In the genomic region with DNA sequence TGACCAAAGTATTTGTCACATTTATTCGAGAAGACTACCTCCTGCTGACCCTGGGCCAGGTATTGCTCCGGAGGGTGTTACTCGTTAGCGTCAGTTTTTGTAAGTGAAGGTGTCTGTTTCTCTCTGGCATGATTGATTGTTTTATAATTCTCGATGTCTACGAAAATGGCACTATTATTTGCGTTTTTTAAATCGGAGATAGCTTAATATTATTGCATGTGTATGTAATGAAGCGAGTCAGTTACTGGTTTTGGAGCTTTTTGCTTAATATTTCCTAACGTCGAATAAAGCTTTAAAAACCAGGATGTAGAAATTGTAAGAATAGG, we compare ENCODE assay signal across 8 cellular contexts. TPM values are rescaled to one million over a fixed set of nuclear protein-coding genes. Genes with fewer than 3 reads are reported as not detected.
A peak's percentile ranks its signal among the peaks of the same experiment; 100 is the strongest.
DNase-seq lines count a peak whose midpoint lies in the region; ATAC-seq and TF ChIP-seq lines count a peak whose summit lies in the region.

No MANE protein-coding gene starts in this region.

- H3K4me3 ChIP-seq in HCT116 (replicated peaks in 1 of 2; ENCODE audit: low read depth in 1 of 2, low read length in 2 of 2) = peak overlapping the region; percentile 92 to 95
- peak overlapping the region; percentile 68 for H3K4me3 ChIP-seq in hepatocyte
- H3K4me3 ChIP-seq in spleen = peak overlapping the region; percentile 62 to 95 (median 88)

- TF ChIP-seq CTCF in HCT116 (IDR thresholded peaks at IDR 0.05 in 2 of 3, conservative IDR thresholded peaks at IDR 0.05 in 1 of 3; ENCODE audit: borderline replicate concordance in 1 of 3, insufficient read depth in 1 of 3, low read depth in 2 of 3, low read length in 2 of 3) (no peak; a peak in 1 of 6 replicates), hepatocyte (IDR thresholded peaks at IDR 0.05; ENCODE audit: poor library complexity) (no peak), spleen (IDR thresholded peaks at IDR 0.05 in 8 of 11, conservative IDR thresholded peaks at IDR 0.05 in 3 of 11) (no peak)

- BruUV-seq in HCT116 (replicated peaks; lab: Mats Ljungman, UMichigan) = TSS peak; percentile 82

- H3K4me3 Mint-ChIP-seq in activated CD4-positive, alpha-beta memory T cell treated with anti-CD3 and anti-CD28 coated beads, Interleukin-2, amount 10 ng/mL, durations not matched to agents 7 days and 5 days = peak overlapping the region; percentile 98

- 1% methylated on average over 11 of the region's 11 CpGs for WGBS in hepatocyte (ENCODE audit: low lambda C conversion rate, missing lambda C conversion rate)
- WGBS in spleen, 5 donors = 0 to 1% (median 1%) methylated on average over 11 of the region's 11 CpGs

- no peak overlapping the region for H2AFZ ChIP-seq in HCT116 (ENCODE audit: low read depth, low read length, poor library complexity, severe bottlenecking)
- peak overlapping the region; percentile 83 for H2AFZ ChIP-seq in hepatocyte

- H3K9me3 Mint-ChIP-seq in activated CD4-positive, alpha-beta memory T cell treated with anti-CD3 and anti-CD28 coated beads, Interleukin-2, amount 10 ng/mL, durations not matched to agents 7 days and 5 days = no peaks in the 10 kb centered on the region

- intact Hi-C loops in HCT116 (cut with micrococcal nuclease) = no loop called here
- intact Hi-C loops in spleen (cut with DNase I; ENCODE audit: low total_unique reads) = no loop called here

- no peaks in the 10 kb centered on the region for H3K9me3 ChIP-seq in HCT116 (ENCODE audit: control insufficient read depth in 1 of 2, insufficient read depth in 1 of 2, low read depth in 1 of 2, low read length in 2 of 2)
- no peaks in the 10 kb centered on the region for H3K9me3 ChIP-seq in hepatocyte (ENCODE audit: low read depth)
- no peaks in the 10 kb centered on the region for H3K9me3 ChIP-seq in spleen

- TF ChIP-seq POLR2A in HCT116 (IDR thresholded peaks at IDR 0.05; ENCODE audit: borderline replicate concordance, extremely low read depth, insufficient read depth, insufficient read length) = no peak
- TF ChIP-seq POLR2A in spleen (IDR thresholded peaks at IDR 0.05) = no peak

- no peak for TF ChIP-seq RAD21 in HCT116 (IDR thresholded peaks at IDR 0.05; ENCODE audit: low read depth)

- H3K9me2 ChIP-seq in HCT116 (ENCODE audit: insufficient read depth) (no peaks in the 10 kb centered on the region), hepatocyte (replicated peaks; ENCODE audit: insufficient read depth) (no peaks in the 10 kb centered on the region)

- RAD21 ChIA-PET in HCT116 (lab: Charles Lee; ENCODE audit: low non-redundant PET in 1 of 2, low total read pairs in 2 of 2, uncharacterized antibody in 2 of 2, unreplicated experiment in 2 of 2) = no interaction called here

- peaks cover 27% of the 10 kb centered on the region for H3K36me3 Mint-ChIP-seq in activated CD4-positive, alpha-beta memory T cell treated with anti-CD3 and anti-CD28 coated beads, Interleukin-2, amount 10 ng/mL, durations not matched to agents 7 days and 5 days (ENCODE audit: low read depth)

- CTCF ChIA-PET in HCT116 (lab: Charles Lee) = no interaction called here
- CTCF ChIA-PET in activated CD4-positive, alpha-beta memory T cell treated with anti-CD3 and anti-CD28 coated beads, Interleukin-2, amount 10 ng/mL, durations not matched to agents 7 days and 5 days (lab: Charles Lee) = interaction anchor here (1.1 to 2.3 kb wide), 8 partner anchors 9 to 325 kb away, joined by 3 to 17 read pairs (median 7); no protein-coding TSS in a partner anchor

- ATAC-seq in HCT116 = no peak

- H3K27ac Mint-ChIP-seq in activated CD4-positive, alpha-beta memory T cell treated with anti-CD3 and anti-CD28 coated beads, Interleukin-2, amount 10 ng/mL, durations not matched to agents 7 days and 5 days = peak overlapping the region; percentile 96

- no peaks in the 10 kb centered on the region for H3K27me3 ChIP-seq in HCT116 (ENCODE audit: insufficient read depth, low read length)
- no peaks in the 10 kb centered on the region for H3K27me3 ChIP-seq in hepatocyte
- H3K27me3 ChIP-seq in spleen (replicated peaks in 1 of 7) = no peaks in the 10 kb centered on the region

- H3K4me1 Mint-ChIP-seq in activated CD4-positive, alpha-beta memory T cell treated with anti-CD3 and anti-CD28 coated beads, Interleukin-2, amount 10 ng/mL, durations not matched to agents 7 days and 5 days = peaks cover 49% of the 10 kb centered on the region

- peaks cover 0 to 8% of the 10 kb centered on the region in 2 experiments; a peak in 2 of 4 replicates for H3K36me3 ChIP-seq in HCT116 (ENCODE audit: control insufficient read depth in 1 of 2, insufficient read depth in 2 of 2, low read length in 2 of 2)
- no peaks in the 10 kb centered on the region for H3K36me3 ChIP-seq in hepatocyte (replicated peaks; ENCODE audit: insufficient read depth, low read depth)
- no peaks in the 10 kb centered on the region for H3K36me3 ChIP-seq in spleen

- H4K20me1 ChIP-seq in HCT116 (ENCODE audit: insufficient read depth) = no peaks in the 10 kb centered on the region
- no peaks in the 10 kb centered on the region for H4K20me1 ChIP-seq in hepatocyte (ENCODE audit: insufficient read depth, poor library complexity, severe bottlenecking)

- H3K27ac ChIP-seq in HCT116 (ENCODE audit: low read depth, low read length) (peak overlapping the region; percentile 87), hepatocyte (peak overlapping the region; percentile 95), spleen (peak overlapping the region; percentile 90 to 98 (median 96))

- peak overlapping the region; percentile 76 for H3K4me2 ChIP-seq in HCT116 (ENCODE audit: low read length)
- peak overlapping the region; percentile 76 for H3K4me2 ChIP-seq in hepatocyte

- H3K4me1 ChIP-seq in HCT116 (ENCODE audit: control insufficient read depth in 1 of 2, insufficient read depth in 2 of 2, low read length in 2 of 2) (peaks cover 0 to 23% of the 10 kb centered on the region in 2 experiments; a peak in 3 of 4 replicates), hepatocyte (ENCODE audit: insufficient read depth) (peaks cover 16% of the 10 kb centered on the region), spleen (peaks cover 3 to 59% (median 30%) of the 10 kb centered on the region in 6 donors)

- H3K27me3 Mint-ChIP-seq in activated CD4-positive, alpha-beta memory T cell treated with anti-CD3 and anti-CD28 coated beads, Interleukin-2, amount 10 ng/mL, durations not matched to agents 7 days and 5 days = no peaks in the 10 kb centered on the region

- no peak for DNase-seq in HCT116 (ENCODE audit: low read depth, low spot score)
- DNase-seq in activated CD4-positive, alpha-beta memory T cell treated with anti-CD3 and anti-CD28 coated beads, Interleukin-2, amount 10 ng/mL, durations not matched to agents 7 days and 5 days = no peak
- no peak for DNase-seq in hepatocyte (ENCODE audit: low spot score)
- DNase-seq in spleen = no peak
- DNase-seq in cerebellar nuclear complex (lab: John Stamatoyannopoulos, UW) = no peak
- DNase-seq in NOMO-1 treated with dmso at 0.1 percent for 144 hours (lab: John Stamatoyannopoulos, UW; ENCODE audit: unreplicated experiment) = no peak
- DNase-seq in NCI-H1092 (lab: John Stamatoyannopoulos, UW) = no peak
- DNase-seq in pons (ENCODE audit: low spot score) = no peak

- H3K79me2 ChIP-seq in HCT116 (ENCODE audit: insufficient read depth, low read length) (peaks cover 54% of the 10 kb centered on the region), hepatocyte (peaks cover 47% of the 10 kb centered on the region)

- H3K9ac ChIP-seq in HCT116 (ENCODE audit: low read length) = peak overlapping the region; percentile 93

- POLR2A ChIA-PET in HCT116 (lab: Charles Lee) = interaction anchor here (1.4 to 2.3 kb wide), 4 partner anchors 9 to 119 kb away, joined by 3 to 12 read pairs (median 8); no protein-coding TSS in a partner anchor
- POLR2A ChIA-PET in activated CD4-positive, alpha-beta memory T cell treated with anti-CD3 and anti-CD28 coated beads, Interleukin-2, amount 10 ng/mL, durations not matched to agents 7 days and 5 days (lab: Charles Lee) = interaction anchor here (0.8 to 6.1 kb wide), 28 partner anchors 12 to 1159 kb away, joined by 3 to 205 read pairs (median 8); a partner anchor contains a TSS

TF ChIP-seq in HCT116, 20 proteins besides CTCF, POLR2A, EP300 and RAD21:
- no peak for TF ChIP-seq ELF1 (IDR thresholded peaks at IDR 0.05; ENCODE audit: borderline replicate concordance, low read depth)
- TF ChIP-seq JUND (IDR thresholded peaks at IDR 0.05) = peak; percentile 46; the same call in 1 of the 2 replicates
- TF ChIP-seq CBX3 (IDR thresholded peaks at IDR 0.05; ENCODE audit: low read depth) = no peak
- TF ChIP-seq SP1 (IDR thresholded peaks at IDR 0.05; ENCODE audit: low read depth) = peak; percentile 0; the same call in 1 of the 2 replicates
- peak; percentile 43; the same call in 1 of the 2 replicates for TF ChIP-seq FOSL1 (IDR thresholded peaks at IDR 0.05; ENCODE audit: low read depth)
- no peak for TF ChIP-seq POLR2AphosphoS5 (IDR thresholded peaks at IDR 0.05; ENCODE audit: low read depth, low read length)
TF ChIP-seq in HCT116: peak in this region for 3.

RNA-seq across cellular contexts. Expression of a gene that starts 0.4 kb away (rescaled TPM):
- total RNA-seq in HCT116 (2021; ENCODE audit: unreplicated experiment) = 19.4 TPM
- 4.9 and 7.6 TPM in 2 replicates for polyA plus RNA-seq in HCT116 (2012)
- 10 to 100 TPM; 16.1 to 17.2 TPM for total RNA-seq in activated CD4-positive, alpha-beta memory T cell treated with anti-CD3 and anti-CD28 coated beads, Interleukin-2, amount 10 ng/mL, durations not matched to agents 7 days and 5 days
- 16.3 and 18.5 TPM in 2 replicates for total RNA-seq in hepatocyte
- 6.0 and 10.8 TPM in 2 replicates for polyA plus RNA-seq in hepatocyte
- total RNA-seq in spleen = 10 to 100 TPM; 14.2 to 24.4 (median 16.1) TPM
- polyA plus RNA-seq in spleen = 1 to 10 TPM; 4.8 to 5.3 (median 5.2) TPM

RNA-seq across cellular contexts. Expression of a gene that starts 0.7 kb away (rescaled TPM):
- total RNA-seq in HCT116 (2021; ENCODE audit: unreplicated experiment) (41.6 TPM), hepatocyte (5.7 and 9.8 TPM in 2 replicates), spleen (10 to 100 TPM in 2 of 7 donors, 1 to 10 TPM in 5; 7.3 to 15.7 (median 8.5) TPM)
- polyA plus RNA-seq in HCT116 (2012) = 12.1 and 17.1 TPM in 2 replicates
- total RNA-seq in activated CD4-positive, alpha-beta memory T cell treated with anti-CD3 and anti-CD28 coated beads, Interleukin-2, amount 10 ng/mL, durations not matched to agents 7 days and 5 days = 10 to 100 TPM; 46.8 to 47.6 TPM
- polyA plus RNA-seq in hepatocyte (3.7 and 4.5 TPM in 2 replicates), spleen (1 to 10 TPM; 2.2 to 3.2 (median 2.8) TPM)
